ENCODE assay signal across 25 cellular contexts in genomic region chr9:125427556-125427955, GRCh38.
"Had no signal": no experiment of that assay in that cellular context is flagged by ENCODE, and none has a peak within 500 bp of the region (broad histone marks: within the 10 kb centered on the region; RNA-seq: fewer than 3 reads in every experiment).

No MANE protein-coding gene starts in this region.

- H3K27me3 ChIP-seq: Peyer's patch, SJCRH30 had no signal

- H3K9ac ChIP-seq: SK-N-SH had no signal

- H3K27ac Mint-ChIP-seq: activated naive CD4-positive, alpha-beta T cell treated with anti-CD3 and anti-CD28 coated beads for 36 hours; activated naive CD8-positive, alpha-beta T cell; activated T-helper 17 cell treated with anti-CD3 and anti-CD28 coated beads, Interleukin-2, amount 50 U/mL, for 72 hours; WTC11 had no signal

- H3K4me1 Mint-ChIP-seq: activated T-helper 17 cell treated with anti-CD3 and anti-CD28 coated beads, Interleukin-2, amount 50 U/mL, for 72 hours; central memory CD8-positive, alpha-beta T cell had no signal

- H3K4me3 Mint-ChIP-seq: activated naive CD4-positive, alpha-beta T cell treated with anti-CD3 and anti-CD28 coated beads for 36 hours; activated naive CD8-positive, alpha-beta T cell; activated T-cell treated with anti-CD3 and anti-CD28 coated beads, Interleukin-2, amount 50 U/mL, for 4 hours; activated T-helper 17 cell treated with anti-CD3 and anti-CD28 coated beads, Interleukin-2, amount 50 U/mL, for 72 hours; brain; central memory CD8-positive, alpha-beta T cell; WTC11 had no signal

- H3K27ac ChIP-seq: Peyer's patch, RWPE1, SJCRH30 had no signal

- H3K4me1 ChIP-seq: Peyer's patch, SJCRH30 had no signal

- H3K36me3 Mint-ChIP-seq: activated naive CD8-positive, alpha-beta T cell; brain; WTC11 had no signal

- H3K36me3 ChIP-seq: Peyer's patch, SJCRH30 had no signal

- H3K4me2 ChIP-seq: SK-N-SH had no signal

- H3K9me3 ChIP-seq: Peyer's patch, SJCRH30, SK-N-SH had no signal

- H3K4me3 ChIP-seq: Peyer's patch, SJCRH30 had no signal

- FAIRE-seq: astrocyte had no signal

- DNase-seq: activated CD4-positive, CD25-positive, alpha-beta regulatory T cell treated with anti-CD3 and anti-CD28 coated beads, Interleukin-2, amount 50 U/mL, for 72 hours; activated CD8-positive, alpha-beta memory T cell treated with anti-CD3 and anti-CD28 coated beads for 24 hours; activated gamma-delta T cell; activated T-cell treated with anti-CD3 and anti-CD28 coated beads, Interleukin-2, amount 50 U/mL, for 4 hours; amygdala; NCI-H1105 treated with DMSO at 0.1 percent for 48 hours; NCI-H1436 treated with DMSO at 0.1 percent for 48 hours; NCI-H187 treated with DMSO at 0.1 percent for 48 hours; NCI-H2081 treated with DMSO at 0.1 percent for 48 hours; NCI-H2171 treated with DMSO at 0.1 percent for 48 hours; NCI-H510A; NCI-H526 treated with DMSO at 0.1 percent for 48 hours; NK-92 treated with Interleukin-12 subunit alpha and Interleukin-12 subunit beta, amount 100 ng/mL, for 24 hours; Peyer's patch; SW 1271 had no signal

- H3K9me3 Mint-ChIP-seq: activated naive CD4-positive, alpha-beta T cell treated with anti-CD3 and anti-CD28 coated beads for 36 hours; activated T-cell treated with anti-CD3 and anti-CD28 coated beads, Interleukin-2, amount 50 U/mL, for 4 hours; activated T-helper 17 cell treated with anti-CD3 and anti-CD28 coated beads, Interleukin-2, amount 50 U/mL, for 72 hours; central memory CD8-positive, alpha-beta T cell; WTC11 had no signal

- H3K27me3 Mint-ChIP-seq: activated naive CD8-positive, alpha-beta T cell; activated T-helper 17 cell treated with anti-CD3 and anti-CD28 coated beads, Interleukin-2, amount 50 U/mL, for 72 hours; brain; central memory CD8-positive, alpha-beta T cell had no signal
